In genomic region chr3:110067527-110067926, GRCh38 we compare ENCODE assay signal across 1 cellular context.
TF ChIP-seq lines count a peak whose summit lies in the region.

No MANE protein-coding gene starts in this region.

TF ChIP-seq in HCT116, 20 proteins besides CTCF, POLR2A, EP300 and RAD21 (continued from another document):
- TF ChIP-seq POLR2AphosphoS5 (IDR thresholded peaks at IDR 0.05; ENCODE audit: low read depth, low read length): no peak
- TF ChIP-seq ZFX (IDR thresholded peaks at IDR 0.05): no peak
